In the genomic region with DNA sequence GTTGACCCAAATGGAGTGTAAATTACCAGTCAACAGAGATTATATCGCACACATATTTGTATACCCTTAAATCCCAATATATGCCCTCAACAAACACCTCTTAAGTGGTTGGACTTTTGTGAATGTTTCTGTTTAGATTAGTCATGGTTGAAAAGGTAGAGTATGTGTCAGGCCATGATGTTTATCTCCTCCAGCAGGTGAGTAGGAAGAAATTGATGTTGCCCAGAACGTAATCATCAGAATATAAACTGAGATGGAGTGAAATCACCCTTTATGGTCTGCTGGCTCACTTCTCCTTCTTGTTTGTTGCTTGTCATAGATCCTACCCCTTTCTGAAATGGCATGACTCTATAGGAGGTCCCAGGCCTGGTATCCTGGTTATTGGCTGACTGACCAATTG, we compare ENCODE assay signal across 23 cellular contexts.
"Had no signal": no experiment of that assay in that cellular context is flagged by ENCODE, and none has a peak within 500 bp of the region (broad histone marks: within the 10 kb centered on the region; RNA-seq: fewer than 3 reads in every experiment).

No MANE protein-coding gene starts in this region.

- H3K4me3 Mint-ChIP-seq: endodermal cell; naive thymus-derived CD8-positive, alpha-beta T cell; stimulated activated memory B cell treated with anti-CD40 and anti-IgM and Interleukin-4, amounts not matched to agents 10 μg/mL and 1 μg/mL and 100 μg/mL, for 72 hours; stimulated activated naive CD8-positive, alpha-beta T cell treated with anti-CD3 and anti-CD28 coated beads, Interleukin-15, Interleukin-2, amounts not matched to agents 100 ng/mL and 50 ng/mL, for 24 hours had no signal

- DNase-seq: effector CD4-positive, alpha-beta T cell; endodermal cell; gastrocnemius medialis; heart right ventricle; hypothalamus; kidney glomerular epithelial cell; mucosa of descending colon; naive thymus-derived CD8-positive, alpha-beta T cell; psoas muscle; spleen; stimulated activated CD4-positive, alpha-beta T cell treated with anti-CD3 and anti-CD28 coated beads, Interleukin-15, amount 100 ng/mL, for 24 hours; stimulated activated CD4-positive, alpha-beta T cell treated with anti-CD3 and anti-CD28 coated beads, Interleukin-1b, Interleukin-23, amount 100 ng/mL, for 48 hours; stimulated activated CD4-positive, alpha-beta T cell treated with anti-CD3 and anti-CD28 coated beads, Interleukin-4, amount 100 ng/mL, for 24 hours; testis; upper lobe of right lung had no signal

- H3K27ac ChIP-seq: gastrocnemius medialis, heart right ventricle, neutrophil, psoas muscle, spleen, testis, tibial nerve, upper lobe of right lung, vagina had no signal

- H3K27me3 Mint-ChIP-seq: stimulated activated naive CD8-positive, alpha-beta T cell treated with anti-CD3 and anti-CD28 coated beads, Interleukin-15, Interleukin-2, amounts not matched to agents 100 ng/mL and 50 ng/mL, for 24 hours had no signal

- H3K9me3 Mint-ChIP-seq: endodermal cell; naive thymus-derived CD8-positive, alpha-beta T cell; stimulated activated memory B cell treated with anti-CD40 and anti-IgM and Interleukin-4, amounts not matched to agents 10 μg/mL and 1 μg/mL and 100 μg/mL, for 72 hours; stimulated activated naive CD8-positive, alpha-beta T cell treated with anti-CD3 and anti-CD28 coated beads, Interleukin-15, Interleukin-2, amounts not matched to agents 100 ng/mL and 50 ng/mL, for 24 hours had no signal

- H3K4me1 ChIP-seq: gastrocnemius medialis, psoas muscle, testis, upper lobe of right lung, vagina had no signal

- ATAC-seq: esophagus mucosa; gastrocnemius medialis; heart right ventricle; left lobe of liver; mucosa of descending colon; naive thymus-derived CD8-positive, alpha-beta T cell; psoas muscle; sciatic nerve; stimulated activated memory B cell treated with anti-CD40 and anti-IgM and Interleukin-4, amounts not matched to agents 10 μg/mL and 1 μg/mL and 100 μg/mL, for 72 hours; upper lobe of right lung had no signal

- H3K4me1 Mint-ChIP-seq: stimulated activated memory B cell treated with anti-CD40 and anti-IgM and Interleukin-4, amounts not matched to agents 10 μg/mL and 1 μg/mL and 100 μg/mL, for 72 hours had no signal

- H3K36me3 ChIP-seq: gastrocnemius medialis, heart right ventricle, neutrophil, spleen, tibial nerve, upper lobe of right lung, vagina had no signal

- H3K4me3 ChIP-seq: gastrocnemius medialis, heart right ventricle, mucosa of descending colon, psoas muscle, spleen, testis, tibial nerve, upper lobe of right lung, vagina had no signal

- H3K27me3 ChIP-seq: gastrocnemius medialis, heart right ventricle, neutrophil, spleen, testis, tibial nerve, upper lobe of right lung, vagina had no signal

- H3K27ac Mint-ChIP-seq: endodermal cell; naive thymus-derived CD8-positive, alpha-beta T cell; stimulated activated memory B cell treated with anti-CD40 and anti-IgM and Interleukin-4, amounts not matched to agents 10 μg/mL and 1 μg/mL and 100 μg/mL, for 72 hours; stimulated activated naive CD8-positive, alpha-beta T cell treated with anti-CD3 and anti-CD28 coated beads, Interleukin-15, Interleukin-2, amounts not matched to agents 100 ng/mL and 50 ng/mL, for 24 hours had no signal

- H3K36me3 Mint-ChIP-seq: naive thymus-derived CD8-positive, alpha-beta T cell; stimulated activated memory B cell treated with anti-CD40 and anti-IgM and Interleukin-4, amounts not matched to agents 10 μg/mL and 1 μg/mL and 100 μg/mL, for 72 hours had no signal

- H3K9me3 ChIP-seq: gastrocnemius medialis, heart right ventricle, mucosa of descending colon, neutrophil, psoas muscle, spleen, testis, tibial nerve, upper lobe of right lung, vagina had no signal
